Comparison of ENCODE assay signal across 8 cellular contexts in genomic region chr6:3163248-3163594, GRCh38. TPM values are rescaled to one million over a fixed set of nuclear protein-coding genes. Genes with fewer than 3 reads are reported as not detected.
DNase-seq lines count a peak whose midpoint lies in the region; ATAC-seq and TF ChIP-seq lines count a peak whose summit lies in the region.

No MANE protein-coding gene starts in this region.

- H3K9me3 ChIP-seq in breast epithelium (no peaks in the 10 kb centered on the region), muscle layer of duodenum (ENCODE audit: control insufficient read depth in 1 of 2, low read length in 2 of 2) (no peaks in the 10 kb centered on the region)

- H3K9me3 Mint-ChIP-seq in IgD-negative memory B cell, result no peaks in the 10 kb centered on the region

- H3K27me3 ChIP-seq in breast epithelium (no peaks in the 10 kb centered on the region), muscle layer of duodenum (ENCODE audit: low read depth, low read length) (no peaks in the 10 kb centered on the region)

- H3K4me3 ChIP-seq in breast epithelium, result peak overlapping the region; percentile 76 to 93 (median 79)
- H3K4me3 ChIP-seq in muscle layer of duodenum (ENCODE audit: low read depth in 1 of 2, low read length in 2 of 2), result peak overlapping the region; percentile 26 to 74

- TF ChIP-seq CTCF in breast epithelium (IDR thresholded peaks at IDR 0.05), result no peak

- ATAC-seq in GM19035 (IDR thresholded peaks at IDR 0.05; ENCODE audit: unreplicated experiment) (peak; percentile 15), GM19463 (IDR thresholded peaks at IDR 0.05; ENCODE audit: unreplicated experiment) (no peak)

- no peak for DNase-seq in breast epithelium (ENCODE audit: low spot score in 2 of 2)
- DNase-seq in NCI-H510A treated with DMSO at 0.1 percent for 48 hours (lab: John Stamatoyannopoulos, UW), result no peak
- no peak for DNase-seq in NCI-H345 (lab: John Stamatoyannopoulos, UW)
- no peak for DNase-seq in stimulated activated CD4-positive, alpha-beta T cell treated with anti-CD3 and anti-CD28 coated beads, Interleukin-1b, Interleukin-23, amount 100 ng/mL, for 48 hours

- H3K4me1 ChIP-seq in breast epithelium (peaks cover 0 to 4% of the 10 kb centered on the region in 2 donors), muscle layer of duodenum (ENCODE audit: control insufficient read depth in 1 of 2, insufficient read depth in 2 of 2, low read length in 2 of 2) (no peaks in the 10 kb centered on the region)

- peaks cover 17 to 21% (median 19%) of the 10 kb centered on the region in 3 donors for H3K4me1 Mint-ChIP-seq in IgD-negative memory B cell

- intact Hi-C loops in breast epithelium (cut with DNase I; ENCODE audit: low total_unique reads), result no loop called here

- H3K36me3 Mint-ChIP-seq in IgD-negative memory B cell, result no peaks in the 10 kb centered on the region

- peak overlapping the region; percentile 78 to 94 (median 90) for H3K27ac Mint-ChIP-seq in IgD-negative memory B cell

- no peaks in the 10 kb centered on the region for H3K27me3 Mint-ChIP-seq in IgD-negative memory B cell

- peak overlapping the region; percentile 91 to 97 for H3K27ac ChIP-seq in breast epithelium
- H3K27ac ChIP-seq in muscle layer of duodenum (ENCODE audit: low read length), result peak overlapping the region; percentile 56

- no peak for TF ChIP-seq POLR2A in breast epithelium (IDR thresholded peaks at IDR 0.05)

- H3K36me3 ChIP-seq in breast epithelium (no peaks in the 10 kb centered on the region), muscle layer of duodenum (ENCODE audit: control insufficient read depth in 1 of 2, insufficient read depth in 2 of 2, low read length in 2 of 2) (no peaks in the 10 kb centered on the region)

- peak overlapping the region; percentile 87 to 94 (median 92) for H3K4me3 Mint-ChIP-seq in IgD-negative memory B cell

RNA-seq across cellular contexts. Expression of gene TUBB2A, which starts 5.9 kb away (rescaled TPM):
- polyA plus RNA-seq in IgD-negative memory B cell, result 12.8 TPM
- total RNA-seq in breast epithelium, result 10 to 100 TPM; 27.8 to 43.6 (median 36.0) TPM

RNA-seq across cellular contexts. Expression of gene BPHL, which starts 44.7 kb away (rescaled TPM):
- polyA plus RNA-seq in IgD-negative memory B cell, result 17.3 TPM
- 10 to 100 TPM; 15.4 to 19.4 (median 19.3) TPM for total RNA-seq in breast epithelium
